ENCODE assay signal across 8 cellular contexts in genomic region chr20:41047975-41048305, GRCh38. TPM values are rescaled to one million over a fixed set of nuclear protein-coding genes. Genes with fewer than 3 reads are reported as not detected.
DNase-seq lines count a peak whose midpoint lies in the region; ATAC-seq and TF ChIP-seq lines count a peak whose summit lies in the region.

No MANE protein-coding gene starts in this region.

- CTCF ChIA-PET in BJ (lab: Yijun Ruan, JAX) (interaction anchor here (1.9 kb wide), 1 partner anchor 10 kb away, joined by 9 read pairs; no protein-coding TSS in a partner anchor), T-cell (lab: Charles Lee) (interaction anchor here (0.6 to 1.2 kb wide), 4 partner anchors 10 to 57 kb away, joined by 3 to 5 read pairs (median 4); no protein-coding TSS in a partner anchor)

- H3K4me3 Mint-ChIP-seq in T-cell = peak overlapping the region; percentile 76 to 79 (median 77)
- peak overlapping the region; percentile 70 to 88 for H3K4me3 Mint-ChIP-seq in stimulated activated naive CD8-positive, alpha-beta T cell treated with anti-CD3 and anti-CD28 coated beads, Interleukin-15, amount 100 ng/mL, for 72 hours

- peaks cover 53% of the 10 kb centered on the region for H3K4me1 ChIP-seq in foreskin keratinocyte

- peak overlapping the region; percentile 7; the same call in 1 of the 2 replicates for H3K4me3 ChIP-seq in BJ (ENCODE audit: low read depth, low read length)

- no peaks in the 10 kb centered on the region for H3K36me3 ChIP-seq in BJ (ENCODE audit: control insufficient read depth, insufficient read depth, low read length)

- no peaks in the 10 kb centered on the region for H3K9me3 Mint-ChIP-seq in T-cell
- no peaks in the 10 kb centered on the region for H3K9me3 Mint-ChIP-seq in stimulated activated naive CD8-positive, alpha-beta T cell treated with anti-CD3 and anti-CD28 coated beads, Interleukin-15, amount 100 ng/mL, for 72 hours

- DNase-seq in BJ (ENCODE audit: low read depth) (no peak), T-cell (no peak), foreskin keratinocyte (peak; percentile 50 to 73), amygdala (lab: John Stamatoyannopoulos, UW) (no peak), activated gamma-delta T cell (lab: John Stamatoyannopoulos, UW) (no peak), Ammon's horn (ENCODE audit: low spot score) (no peak)
- no peak for DNase-seq in stimulated activated naive CD8-positive, alpha-beta T cell treated with anti-CD3 and anti-CD28 coated beads, Interleukin-15, amount 100 ng/mL, for 72 hours

- ATAC-seq in HG02571 (IDR thresholded peaks at IDR 0.05; ENCODE audit: unreplicated experiment) = peak; percentile 55
- peak; percentile 33 to 70 (median 40) for ATAC-seq in T-cell (replicated peaks in 1 of 4)
- peak; percentile 78 for ATAC-seq in foreskin keratinocyte
- ATAC-seq in stimulated activated naive CD8-positive, alpha-beta T cell treated with anti-CD3 and anti-CD28 coated beads, Interleukin-15, amount 100 ng/mL, for 72 hours = peak; percentile 56

- H3K4me1 Mint-ChIP-seq in T-cell = peaks cover 92 to 96% (median 94%) of the 10 kb centered on the region in 3 donors
- peaks cover 86% of the 10 kb centered on the region for H3K4me1 Mint-ChIP-seq in stimulated activated naive CD8-positive, alpha-beta T cell treated with anti-CD3 and anti-CD28 coated beads, Interleukin-15, amount 100 ng/mL, for 72 hours

- POLR2A ChIA-PET in BJ (lab: Charles Lee) (no interaction called here), T-cell (lab: Charles Lee) (interaction anchor here (0.6 to 1.0 kb wide), 7 partner anchors 10 to 259 kb away, joined by 3 to 5 read pairs (median 4); no protein-coding TSS in a partner anchor)

- H3K27ac ChIP-seq in foreskin keratinocyte = peak overlapping the region; percentile 50

- H3K27me3 Mint-ChIP-seq in T-cell = no peaks in the 10 kb centered on the region
- H3K27me3 Mint-ChIP-seq in stimulated activated naive CD8-positive, alpha-beta T cell treated with anti-CD3 and anti-CD28 coated beads, Interleukin-15, amount 100 ng/mL, for 72 hours = no peaks in the 10 kb centered on the region

- H3K36me3 Mint-ChIP-seq in T-cell = peaks cover 6% of the 10 kb centered on the region

- H3K27ac Mint-ChIP-seq in T-cell = peak overlapping the region; percentile 86 to 92
- peak overlapping the region; percentile 35 to 81 for H3K27ac Mint-ChIP-seq in stimulated activated naive CD8-positive, alpha-beta T cell treated with anti-CD3 and anti-CD28 coated beads, Interleukin-15, amount 100 ng/mL, for 72 hours

- TF ChIP-seq CTCF in BJ (IDR thresholded peaks at IDR 0.05; ENCODE audit: insufficient read depth, low read depth, low read length) (no peak), foreskin keratinocyte (conservative IDR thresholded peaks at IDR 0.05) (no peak)

- H3K27me3 ChIP-seq in BJ (ENCODE audit: control insufficient read depth, insufficient read depth, low read length) = no peaks in the 10 kb centered on the region
- no peaks in the 10 kb centered on the region for H3K27me3 ChIP-seq in foreskin keratinocyte

RNA-seq across cellular contexts. Expression of gene TOP1, which starts 19.3 kb away (rescaled TPM):
- polyA plus RNA-seq in BJ (2011; rRNA removed) (4.0 and 8.0 TPM in 2 replicates), foreskin keratinocyte (26.4 and 32.2 TPM in 2 replicates)
- 6.8 and 9.9 TPM in 2 replicates for polyA minus RNA-seq in BJ (2011; rRNA and poly(A)+ RNA removed)
- total RNA-seq in T-cell (10 to 100 TPM; 30.2 to 41.2 (median 38.1) TPM), foreskin keratinocyte (70.0 and 75.8 TPM in 2 replicates)

Comparison
In these comparisons a context has a peak if more than half of its experiments do, and no peak if none do; other contexts are left out.
1. DNase-seq: peak in foreskin keratinocyte (2 of 2); none in BJ (single experiment), T-cell (0 of 34), stimulated activated naive CD8-positive, alpha-beta T cell treated with anti-CD3 and anti-CD28 coated beads, Interleukin-15, amount 100 ng/mL, for 72 hours (0 of 2), amygdala (0 of 56), activated gamma-delta T cell (single experiment) and Ammon's horn (single experiment).
2. Peak in every context shown above with its lines, with median percentiles within 50 percentile points of each other: ATAC-seq.